8 cellular contexts compared by ENCODE assay signal in the genomic region with DNA sequence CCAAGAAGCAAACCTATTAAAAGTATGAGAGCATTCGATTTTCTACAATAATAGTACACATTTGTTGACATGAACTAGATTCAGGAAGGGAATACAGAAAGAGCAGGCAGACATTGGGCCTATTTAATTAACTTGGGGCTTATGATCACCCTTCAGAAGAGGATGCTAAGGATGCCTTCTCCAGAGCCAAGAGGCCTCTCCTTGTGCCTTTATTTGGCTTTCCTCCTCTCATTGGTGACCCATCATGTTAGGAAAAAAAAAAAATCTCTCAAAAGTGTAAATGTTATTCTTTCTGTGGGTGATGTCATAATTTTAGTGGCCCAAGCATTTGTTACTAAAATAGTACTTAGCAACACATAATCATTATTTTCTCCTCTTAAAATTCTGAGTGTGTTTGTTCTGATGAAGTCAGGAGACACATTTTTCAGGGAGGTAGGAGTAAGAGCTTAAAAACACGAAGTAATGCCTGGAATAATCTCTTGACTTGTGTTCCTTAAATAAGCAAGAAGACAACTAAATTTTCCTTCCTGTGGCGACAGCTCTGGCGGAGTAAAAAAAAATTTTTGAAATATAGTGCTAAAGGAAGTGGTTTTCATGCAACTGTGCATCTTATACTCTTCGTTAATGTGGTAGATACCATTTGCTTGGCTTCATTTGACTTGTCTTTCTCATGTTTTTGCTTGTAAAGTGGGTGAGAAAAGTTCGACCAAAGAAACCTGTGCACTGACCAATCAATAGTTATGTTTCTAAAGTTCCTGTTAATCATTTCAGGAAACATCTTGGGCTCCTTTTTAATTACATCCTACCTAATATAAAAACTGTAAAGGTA.
DNase-seq lines count a peak whose midpoint lies in the region; ATAC-seq and FAIRE-seq lines count a peak whose summit lies in the region.

No MANE protein-coding gene starts in this region.

- H3K27ac ChIP-seq in BLaER1 = peak overlapping the region; percentile 74

- peak overlapping the region; percentile 73 for H3K4me3 Mint-ChIP-seq in activated naive CD8-positive, alpha-beta T cell treated with anti-CD3 and anti-CD28 coated beads, Interleukin-2, amount 50 U/mL, for 24 hours
- peak overlapping the region; percentile 67 to 73 for H3K4me3 Mint-ChIP-seq in stimulated activated naive CD8-positive, alpha-beta T cell treated with anti-CD3 and anti-CD28 coated beads, Interleukin-15, amount 100 ng/mL, for 72 hours

- H3K27me3 Mint-ChIP-seq in activated naive CD8-positive, alpha-beta T cell treated with anti-CD3 and anti-CD28 coated beads, Interleukin-2, amount 50 U/mL, for 24 hours = no peaks in the 10 kb centered on the region
- H3K27me3 Mint-ChIP-seq in stimulated activated naive CD8-positive, alpha-beta T cell treated with anti-CD3 and anti-CD28 coated beads, Interleukin-15, amount 100 ng/mL, for 72 hours = no peaks in the 10 kb centered on the region

- no peak for DNase-seq in GM19239 (ENCODE audit: insufficient read length, low spot score)
- DNase-seq in activated naive CD8-positive, alpha-beta T cell treated with anti-CD3 and anti-CD28 coated beads, Interleukin-2, amount 50 U/mL, for 24 hours = no peak
- DNase-seq in stimulated activated naive CD8-positive, alpha-beta T cell treated with anti-CD3 and anti-CD28 coated beads, Interleukin-15, amount 100 ng/mL, for 72 hours = no peak
- DNase-seq in foreskin melanocyte = no peak
- DNase-seq in glomerular visceral epithelial cell (ENCODE audit: extremely low spot score) = no peak
- DNase-seq in D341Med (ENCODE audit: low spot score) = no peak

- no peaks in the 10 kb centered on the region for H3K36me3 Mint-ChIP-seq in activated naive CD8-positive, alpha-beta T cell treated with anti-CD3 and anti-CD28 coated beads, Interleukin-2, amount 50 U/mL, for 24 hours (ENCODE audit: low read depth)

- H3K27me3 ChIP-seq in BLaER1 = no peaks in the 10 kb centered on the region

- H3K9me3 ChIP-seq in BLaER1 = peaks cover 18% of the 10 kb centered on the region

- peak overlapping the region; percentile 84 for H3K4me2 ChIP-seq in BLaER1

- H3K9me3 Mint-ChIP-seq in activated naive CD8-positive, alpha-beta T cell treated with anti-CD3 and anti-CD28 coated beads, Interleukin-2, amount 50 U/mL, for 24 hours = no peaks in the 10 kb centered on the region
- no peaks in the 10 kb centered on the region for H3K9me3 Mint-ChIP-seq in stimulated activated naive CD8-positive, alpha-beta T cell treated with anti-CD3 and anti-CD28 coated beads, Interleukin-15, amount 100 ng/mL, for 72 hours

- peak overlapping the region; percentile 97 for H3K27ac Mint-ChIP-seq in activated naive CD8-positive, alpha-beta T cell treated with anti-CD3 and anti-CD28 coated beads, Interleukin-2, amount 50 U/mL, for 24 hours
- peak overlapping the region; percentile 95 to 99 for H3K27ac Mint-ChIP-seq in stimulated activated naive CD8-positive, alpha-beta T cell treated with anti-CD3 and anti-CD28 coated beads, Interleukin-15, amount 100 ng/mL, for 72 hours

- peak overlapping the region; percentile 39; the same call in 1 of the 2 replicates for H3K9ac ChIP-seq in BLaER1

- peaks cover 76% of the 10 kb centered on the region for H3K4me1 ChIP-seq in BLaER1

- ATAC-seq in HG03108 (IDR thresholded peaks at IDR 0.05; ENCODE audit: unreplicated experiment) = peak; percentile 78
- ATAC-seq in activated naive CD8-positive, alpha-beta T cell treated with anti-CD3 and anti-CD28 coated beads, Interleukin-2, amount 50 U/mL, for 24 hours = peak; percentile 8
- ATAC-seq in stimulated activated naive CD8-positive, alpha-beta T cell treated with anti-CD3 and anti-CD28 coated beads, Interleukin-15, amount 100 ng/mL, for 72 hours = peak; percentile 63

- FAIRE-seq in GM19239 (lab: Jason Lieb, UNC) = peak; percentile 95

- peaks cover 93% of the 10 kb centered on the region for H3K4me1 Mint-ChIP-seq in activated naive CD8-positive, alpha-beta T cell treated with anti-CD3 and anti-CD28 coated beads, Interleukin-2, amount 50 U/mL, for 24 hours
- peaks cover 94% of the 10 kb centered on the region for H3K4me1 Mint-ChIP-seq in stimulated activated naive CD8-positive, alpha-beta T cell treated with anti-CD3 and anti-CD28 coated beads, Interleukin-15, amount 100 ng/mL, for 72 hours

- no peaks in the 10 kb centered on the region for H3K36me3 ChIP-seq in BLaER1

- H4K20me1 ChIP-seq in BLaER1 = no peaks in the 10 kb centered on the region

- peak overlapping the region; percentile 43; the same call in 1 of the 2 replicates for H3K4me3 ChIP-seq in BLaER1

Comparison
In these comparisons a context has a peak if more than half of its experiments do, and no peak if none do; other contexts are left out.
1. ATAC-seq: peak in every context shown above with its lines; median percentile 78 in HG03108; 63 in stimulated activated naive CD8-positive, alpha-beta T cell treated with anti-CD3 and anti-CD28 coated beads, Interleukin-15, amount 100 ng/mL, for 72 hours; 8 in activated naive CD8-positive, alpha-beta T cell treated with anti-CD3 and anti-CD28 coated beads, Interleukin-2, amount 50 U/mL, for 24 hours.